In genomic region chr5:177367323-177367848, GRCh38 we compare ENCODE assay signal across 12 cellular contexts. TPM values are rescaled to one million over a fixed set of nuclear protein-coding genes. Genes with fewer than 3 reads are reported as not detected.
DNase-seq lines count a peak whose midpoint lies in the region; ATAC-seq and TF ChIP-seq lines count a peak whose summit lies in the region.
"Had no signal": no experiment of that assay in that cellular context is flagged by ENCODE, and none has a peak within 500 bp of the region (broad histone marks: within the 10 kb centered on the region; RNA-seq: fewer than 3 reads in every experiment).

No MANE protein-coding gene starts in this region.

- BruUV-seq in A673 (replicated peaks; lab: Mats Ljungman, UMichigan), result no TSS peak

- H3K9me3 Mint-ChIP-seq in naive thymus-derived CD4-positive, alpha-beta T cell, result no peaks in the 10 kb centered on the region
- H3K9me3 Mint-ChIP-seq: CD4-positive, CD25-positive, alpha-beta regulatory T cell had no signal

- peak overlapping the region in 2 of 10 donors; percentile 21 to 29 for H3K4me3 Mint-ChIP-seq in naive thymus-derived CD4-positive, alpha-beta T cell
- H3K4me3 Mint-ChIP-seq: activated CD4-positive, alpha-beta T cell treated with anti-CD3 and anti-CD28 coated beads for 36 hours had no signal

- no peak overlapping the region for H3K27ac Mint-ChIP-seq in naive thymus-derived CD4-positive, alpha-beta T cell
- H3K27ac Mint-ChIP-seq: CD4-positive, CD25-positive, alpha-beta regulatory T cell had no signal

- peaks cover 10 to 36% (median 18%) of the 10 kb centered on the region in 5 donors for H3K36me3 Mint-ChIP-seq in naive thymus-derived CD4-positive, alpha-beta T cell

- H3K27ac ChIP-seq in A673 (ENCODE audit: low read depth, low read length, poor library complexity, severe bottlenecking), result no peak overlapping the region
- peak overlapping the region; percentile 86 to 92 for H3K27ac ChIP-seq in ovary
- no peak overlapping the region for H3K27ac ChIP-seq in naive thymus-derived CD4-positive, alpha-beta T cell (ENCODE audit: low read depth, low read length)

- H3K27me3 ChIP-seq in A673 (replicated peaks; ENCODE audit: insufficient read depth, low read depth, low read length, poor library complexity) (no peaks in the 10 kb centered on the region), ovary (no peaks in the 10 kb centered on the region)
- no peaks in the 10 kb centered on the region for H3K27me3 ChIP-seq in naive thymus-derived CD4-positive, alpha-beta T cell (ENCODE audit: control insufficient read depth in 2 of 2, insufficient read depth in 2 of 2, low read length in 2 of 2)

- intact Hi-C loops in A673 (cut with micrococcal nuclease; ENCODE audit: unreplicated experiment), result no loop called here
- intact Hi-C loops in left ventricle myocardium superior (cut with micrococcal nuclease), result no loop called here
- intact Hi-C loops in ovary (cut with DNase I), result loop anchor here in 1 of 4 donors (10.0 kb wide), 1 partner anchor 253 kb away; no protein-coding TSS in a partner anchor
- intact Hi-C loops in naive thymus-derived CD4-positive, alpha-beta T cell (cut with micrococcal nuclease), result no loop called here

- no peaks in the 10 kb centered on the region for H3K27me3 Mint-ChIP-seq in naive thymus-derived CD4-positive, alpha-beta T cell
- H3K27me3 Mint-ChIP-seq: activated CD4-positive, alpha-beta T cell treated with anti-CD3 and anti-CD28 coated beads for 36 hours; CD4-positive, CD25-positive, alpha-beta regulatory T cell had no signal

- H3K4me1 Mint-ChIP-seq in naive thymus-derived CD4-positive, alpha-beta T cell, result peaks cover 46 to 80% (median 65%) of the 10 kb centered on the region in 7 donors

- TF ChIP-seq EP300 in ovary (IDR thresholded peaks at IDR 0.05), result no peak

- CTCF ChIA-PET in A673 (lab: Charles Lee), result interaction anchor here (0.6 kb wide), 1 partner anchor 58 kb away, joined by 5 read pairs; no protein-coding TSS in a partner anchor
- CTCF ChIA-PET in naive thymus-derived CD4-positive, alpha-beta T cell (lab: Charles Lee), result interaction anchor here (0.9 to 1.4 kb wide), 3 partner anchors 9 to 28 kb away, joined by 3 to 5 read pairs (median 3); no protein-coding TSS in a partner anchor

- ATAC-seq in left ventricle myocardium superior, result peak; percentile 10
- ATAC-seq in naive thymus-derived CD4-positive, alpha-beta T cell, result no peak
- ATAC-seq: activated CD4-positive, alpha-beta T cell treated with anti-CD3 and anti-CD28 coated beads for 36 hours had no signal

- DNase-seq in A673 (ENCODE audit: low spot score) (no peak), left ventricle myocardium superior (no peak), ovary (no peak), anterior cingulate cortex (lab: John Stamatoyannopoulos, UW) (no peak), UCSD-AML1 (lab: John Stamatoyannopoulos, UW; ENCODE audit: unreplicated experiment) (no peak), NCI-H1105 (lab: John Stamatoyannopoulos, UW) (no peak)
- DNase-seq in naive thymus-derived CD4-positive, alpha-beta T cell, result no peak
- DNase-seq: CD4-positive, CD25-positive, alpha-beta regulatory T cell; midbrain; NCI-H748 treated with DMSO at 0.1 percent for 48 hours had no signal

- H3K4me1 ChIP-seq in A673 (ENCODE audit: insufficient read depth, low read length, poor library complexity, severe bottlenecking) (peaks cover 20% of the 10 kb centered on the region), ovary (ENCODE audit: insufficient read depth) (peaks cover 12% of the 10 kb centered on the region)
- H3K4me1 ChIP-seq in naive thymus-derived CD4-positive, alpha-beta T cell (ENCODE audit: control insufficient read depth in 2 of 2, insufficient read depth in 2 of 2, low read length in 2 of 2), result peaks cover 40 to 65% of the 10 kb centered on the region in 2 donors

- WGBS in ovary, 3 donors, result 9 to 22% (median 12%) methylated on average over 46 of the region's 46 CpGs

- no peak for TF ChIP-seq POLR2A in ovary (IDR thresholded peaks at IDR 0.05)

- POLR2A ChIA-PET in A673 (lab: Charles Lee; ENCODE audit: low non-redundant PET), result no interaction called here
- POLR2A ChIA-PET in naive thymus-derived CD4-positive, alpha-beta T cell (lab: Charles Lee), result interaction anchor here (0.6 to 1.5 kb wide), 2 partner anchors 9 to 36 kb away, joined by 3 to 5 read pairs; no protein-coding TSS in a partner anchor

- H3K4me3 ChIP-seq in A673 (ENCODE audit: low read depth, low read length, poor library complexity, severe bottlenecking) (peak overlapping the region; percentile 28), WI38 (ENCODE audit: low read depth, low read length) (peak overlapping the region; percentile 33), ovary (peak overlapping the region; percentile 44)
- no peak overlapping the region for H3K4me3 ChIP-seq in naive thymus-derived CD4-positive, alpha-beta T cell (ENCODE audit: low read length)

- H3K36me3 ChIP-seq in A673 (ENCODE audit: insufficient read depth, low read length, poor library complexity, severe bottlenecking) (no peaks in the 10 kb centered on the region), ovary (no peaks in the 10 kb centered on the region)
- H3K36me3 ChIP-seq in naive thymus-derived CD4-positive, alpha-beta T cell (ENCODE audit: control insufficient read depth in 2 of 3, insufficient read depth in 3 of 3, low read length in 3 of 3), result peaks cover 21 to 69% (median 26%) of the 10 kb centered on the region in 3 experiments

- no peak for TF ChIP-seq CTCF in A673 (conservative IDR thresholded peaks at IDR 0.05; ENCODE audit: low read depth, low read length)
- no peak for TF ChIP-seq CTCF in WI38 (IDR thresholded peaks at IDR 0.05; ENCODE audit: low read depth, low read length)
- no peak for TF ChIP-seq CTCF in ovary (IDR thresholded peaks at IDR 0.05)

- H3K9me3 ChIP-seq in A673 (ENCODE audit: low read depth, low read length, poor library complexity, severe bottlenecking) (no peaks in the 10 kb centered on the region), ovary (no peaks in the 10 kb centered on the region)
- H3K9me3 ChIP-seq in naive thymus-derived CD4-positive, alpha-beta T cell (ENCODE audit: control insufficient read depth in 2 of 3, low read length in 3 of 3), result no peaks in the 10 kb centered on the region

RNA-seq across cellular contexts. Expression of gene RGS14, which starts 9.7 kb away (rescaled TPM):
- total RNA-seq in A673 (2021), result 3.1 and 6.5 TPM in 2 replicates
- total RNA-seq in left ventricle myocardium superior, result 2.0 TPM
- total RNA-seq in ovary, result 10 to 100 TPM in 1 of 7 donors, 1 to 10 TPM in 6; 4.0 to 27.0 (median 8.0) TPM
- polyA plus RNA-seq in ovary, result 1 to 10 TPM in 1 of 2 donors, under 1 TPM in 1; 0.73 to 6.2 TPM
- total RNA-seq in naive thymus-derived CD4-positive, alpha-beta T cell, result 100 to 1,000 TPM in 3 of 5 experiments, 10 to 100 TPM in 2; 68.4 to 196 (median 112) TPM
- 100 to 1,000 TPM in 1 of 2 donors, 10 to 100 TPM in 1; 32.9 to 100 TPM for polyA plus RNA-seq in naive thymus-derived CD4-positive, alpha-beta T cell

RNA-seq across cellular contexts. Expression of gene LMAN2, which starts 15.9 kb away (rescaled TPM):
- total RNA-seq in A673 (2021) (97.7 and 98.4 TPM in 2 replicates), left ventricle myocardium superior (61.2 TPM), ovary (100 to 1,000 TPM in 2 of 7 donors, 10 to 100 TPM in 5; 63.5 to 154 (median 93.5) TPM)
- polyA plus RNA-seq in ovary, result 100 to 1,000 TPM in 1 of 2 donors, 10 to 100 TPM in 1; 85.0 to 142 TPM
- 100 to 1,000 TPM in 2 of 5 experiments, 10 to 100 TPM in 3; 71.8 to 144 (median 99.7) TPM for total RNA-seq in naive thymus-derived CD4-positive, alpha-beta T cell
- polyA plus RNA-seq in naive thymus-derived CD4-positive, alpha-beta T cell, result 100 to 1,000 TPM; 194 to 202 TPM

RNA-seq across cellular contexts. Expression of gene SLC34A1, which starts 16.8 kb away (rescaled TPM):
- total RNA-seq in A673 (2021) (not detected in 2 replicates), left ventricle myocardium superior (not detected), ovary (not detected)
- not detected for polyA plus RNA-seq in ovary
- total RNA-seq in naive thymus-derived CD4-positive, alpha-beta T cell, result under 1 TPM in 2 of 5 experiments, not detected in 3; 0.27 to 0.29 TPM
- polyA plus RNA-seq in naive thymus-derived CD4-positive, alpha-beta T cell, result not detected
- polyA plus RNA-seq: CD4-positive, CD25-positive, alpha-beta regulatory T cell had no signal

RNA-seq across cellular contexts. Expression of gene PFN3, which starts 33.1 kb away (rescaled TPM):
- total RNA-seq in A673 (2021) (not detected in 2 replicates), left ventricle myocardium superior (not detected), ovary (not detected)
- polyA plus RNA-seq in ovary, result not detected
- not detected for total RNA-seq in naive thymus-derived CD4-positive, alpha-beta T cell
- not detected for polyA plus RNA-seq in naive thymus-derived CD4-positive, alpha-beta T cell
- total RNA-seq: activated CD4-positive, alpha-beta T cell treated with anti-CD3 and anti-CD28 coated beads for 36 hours; CD4-positive, CD25-positive, alpha-beta regulatory T cell had no signal
- polyA plus RNA-seq: CD4-positive, CD25-positive, alpha-beta regulatory T cell had no signal

RNA-seq across cellular contexts. Expression of gene F12, which starts 42.0 kb away (rescaled TPM):
- total RNA-seq in A673 (2021), result 0.81 TPM in 1 of 2 replicates, not detected in the other
- not detected for total RNA-seq in left ventricle myocardium superior
- 1 to 10 TPM in 1 of 7 donors, under 1 TPM in 1, not detected in 5; 0.28 to 1.7 TPM for total RNA-seq in ovary
- polyA plus RNA-seq in ovary, result not detected
- 1 to 10 TPM in 1 of 5 experiments, under 1 TPM in 2, not detected in 2; 0.16 to 2.1 (median 0.34) TPM for total RNA-seq in naive thymus-derived CD4-positive, alpha-beta T cell
- under 1 TPM in 1 of 2 donors, not detected in 1; 0.64 TPM for polyA plus RNA-seq in naive thymus-derived CD4-positive, alpha-beta T cell

Comparison
In these comparisons a context has a peak if more than half of its experiments do, and no peak if none do; other contexts are left out.
1. H3K27ac ChIP-seq: peak in ovary (2 of 2); none in A673 (single experiment) and naive thymus-derived CD4-positive, alpha-beta T cell (single experiment).